ENCODE assay signal across 1 cellular context in the genomic region with DNA sequence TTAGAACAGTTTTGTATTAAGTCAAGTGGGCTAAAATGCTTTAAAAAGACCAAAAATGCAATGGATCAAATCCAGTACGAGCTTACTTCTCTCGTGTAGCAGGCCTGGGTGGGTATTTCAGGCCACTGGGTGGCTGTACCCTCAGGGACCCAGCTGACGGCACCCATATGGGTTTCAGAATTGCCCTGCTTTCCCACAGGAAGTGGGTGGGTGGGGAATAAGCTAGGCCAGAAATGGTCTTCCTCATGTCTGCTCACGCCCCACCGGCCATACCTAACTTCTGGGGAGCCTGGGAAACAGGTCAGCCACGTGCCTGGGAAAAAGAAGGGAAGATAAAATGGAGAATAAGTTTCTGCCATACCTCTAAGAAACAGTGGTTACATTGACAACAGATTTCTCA.
TF ChIP-seq lines count a peak whose summit lies in the region.

No MANE protein-coding gene starts in this region.

TF ChIP-seq in H1, 55 proteins besides CTCF, POLR2A, EP300 and RAD21:
- no peak for TF ChIP-seq USF2 (IDR thresholded peaks at IDR 0.05; ENCODE audit: low read length)
- no peak for TF ChIP-seq CEBPB (IDR thresholded peaks at IDR 0.05; ENCODE audit: low read depth, low read length)
- TF ChIP-seq CTBP2 (IDR thresholded peaks at IDR 0.05; ENCODE audit: borderline replicate concordance, insufficient read depth, insufficient read length, low read length): no peak
- TF ChIP-seq E2F6 (IDR thresholded peaks at IDR 0.05): no peak
- TF ChIP-seq SUZ12 (IDR thresholded peaks at IDR 0.05; ENCODE audit: low read length): no peak
- TF ChIP-seq CHD1 (IDR thresholded peaks at IDR 0.05; ENCODE audit: low read depth, low read length): no peak
- TF ChIP-seq CBX8 (IDR thresholded peaks at IDR 0.05; ENCODE audit: borderline replicate concordance, low read depth, low read length): no peak
- no peak for TF ChIP-seq KDM4A (IDR thresholded peaks at IDR 0.05; ENCODE audit: low read depth, low read length, severe bottlenecking)
